In genomic region chr6:24927985-24928735, GRCh38 we compare ENCODE assay signal across 1 cellular context.
TF ChIP-seq lines count a peak whose summit lies in the region.

No MANE protein-coding gene starts in this region.

TF ChIP-seq in GM12878, 131 proteins besides CTCF, POLR2A, EP300 and RAD21:
- TF ChIP-seq ZSCAN29 (IDR thresholded peaks at IDR 0.05): no peak
- TF ChIP-seq IKZF2 (IDR thresholded peaks at IDR 0.05): no peak
- TF ChIP-seq SPI1 (IDR thresholded peaks at IDR 0.05; ENCODE audit: borderline replicate concordance, insufficient read depth, low read depth, low read length): no peak
- TF ChIP-seq RFX5 (IDR thresholded peaks at IDR 0.05; ENCODE audit: low read depth, low read length): no peak
- TF ChIP-seq JUNB (IDR thresholded peaks at IDR 0.05): peak; percentile 43
- no peak for TF ChIP-seq ASH2L (IDR thresholded peaks at IDR 0.05; ENCODE audit: borderline replicate concordance, low read depth)
- no peak for TF ChIP-seq TBL1XR1 (IDR thresholded peaks at IDR 0.05; ENCODE audit: low read depth, low read length)
- no peak for TF ChIP-seq ZBED1 (IDR thresholded peaks at IDR 0.05; ENCODE audit: borderline replicate concordance)
- no peak for TF ChIP-seq ZBTB33 (IDR thresholded peaks at IDR 0.05)
- no peak for TF ChIP-seq CHD2 (IDR thresholded peaks at IDR 0.05; ENCODE audit: borderline replicate concordance, low read depth, low read length)
- TF ChIP-seq FOS (IDR thresholded peaks at IDR 0.05; ENCODE audit: borderline replicate concordance, extremely low read depth, insufficient read length): no peak
- peak; percentile 26; the same call in 1 of the 2 replicates for TF ChIP-seq RUNX3 (IDR thresholded peaks at IDR 0.05; ENCODE audit: low read length)
- no peak for TF ChIP-seq WRNIP1 (IDR thresholded peaks at IDR 0.05; ENCODE audit: borderline replicate concordance, low read depth, low read length)
- no peak for TF ChIP-seq CUX1 (IDR thresholded peaks at IDR 0.05; ENCODE audit: insufficient replicate concordance, low read depth, low read length)
